Comparison of ENCODE assay signal across 1 cellular context in the genomic region with DNA sequence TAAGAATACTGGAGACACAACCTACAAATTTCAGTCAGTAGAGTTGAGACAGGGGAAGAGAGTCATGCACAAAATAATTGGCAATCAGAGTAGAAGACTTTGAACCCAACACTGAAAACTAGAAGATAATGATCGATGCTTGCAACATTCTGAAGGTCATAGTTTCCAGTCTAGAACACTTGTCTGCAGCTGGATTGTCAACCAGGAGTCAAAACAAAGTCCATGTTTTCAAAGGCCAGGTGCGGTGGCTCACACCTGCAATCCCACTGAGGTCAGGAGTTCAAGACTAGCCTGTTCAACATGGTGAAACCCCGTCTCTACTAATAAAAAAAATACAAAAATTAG.
A peak's percentile ranks its signal among the peaks of the same experiment; 100 is the strongest.
TF ChIP-seq lines count a peak whose summit lies in the region.

No MANE protein-coding gene starts in this region.

TF ChIP-seq in HepG2, 621 proteins besides CTCF, POLR2A, EP300 and RAD21 (continued from another document and continues in another):
- TF ChIP-seq, protein P1, sequence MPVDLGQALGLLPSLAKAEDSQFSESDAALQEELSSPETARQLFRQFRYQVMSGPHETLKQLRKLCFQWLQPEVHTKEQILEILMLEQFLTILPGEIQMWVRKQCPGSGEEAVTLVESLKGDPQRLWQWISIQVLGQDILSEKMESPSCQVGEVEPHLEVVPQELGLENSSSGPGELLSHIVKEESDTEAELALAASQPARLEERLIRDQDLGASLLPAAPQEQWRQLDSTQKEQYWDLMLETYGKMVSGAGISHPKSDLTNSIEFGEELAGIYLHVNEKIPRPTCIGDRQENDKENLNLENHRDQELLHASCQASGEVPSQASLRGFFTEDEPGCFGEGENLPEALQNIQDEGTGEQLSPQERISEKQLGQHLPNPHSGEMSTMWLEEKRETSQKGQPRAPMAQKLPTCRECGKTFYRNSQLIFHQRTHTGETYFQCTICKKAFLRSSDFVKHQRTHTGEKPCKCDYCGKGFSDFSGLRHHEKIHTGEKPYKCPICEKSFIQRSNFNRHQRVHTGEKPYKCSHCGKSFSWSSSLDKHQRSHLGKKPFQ (CRISPR knock-in tag; IDR thresholded peaks at IDR 0.05; ENCODE audit: insufficient replicate concordance): peak; percentile 99
- TF ChIP-seq CENPX (CRISPR knock-in tag; IDR thresholded peaks at IDR 0.05) (no peak), SMAD1 (CRISPR knock-in tag; IDR thresholded peaks at IDR 0.05; ENCODE audit: borderline replicate concordance, low read depth) (no peak), SPEN (CRISPR knock-in tag; IDR thresholded peaks at IDR 0.05; ENCODE audit: low read depth) (peak; percentile 33; the same call in 1 of the 2 replicates), ZNF788 (CRISPR knock-in tag; IDR thresholded peaks at IDR 0.05; ENCODE audit: borderline replicate concordance) (peak; percentile 62; the same call in 1 of the 2 replicates), SNAI1 (CRISPR knock-in tag; IDR thresholded peaks at IDR 0.05; ENCODE audit: borderline replicate concordance) (0 out of 2 replicates have a peak, but pooled peaks have one; percentile 40), REXO4 (CRISPR knock-in tag; IDR thresholded peaks at IDR 0.05; ENCODE audit: borderline replicate concordance) (no peak), SP4 (CRISPR knock-in tag; IDR thresholded peaks at IDR 0.05) (no peak), MED1 (CRISPR knock-in tag; IDR thresholded peaks at IDR 0.05) (peak; percentile 75), MAZ (IDR thresholded peaks at IDR 0.05; ENCODE audit: borderline replicate concordance, low read depth, low read length) (no peak), MAZ (CRISPR knock-in tag; IDR thresholded peaks at IDR 0.05; ENCODE audit: low read depth) (0 out of 2 replicates have a peak, but pooled peaks have one; percentile 25), ZNF550 (CRISPR knock-in tag; IDR thresholded peaks at IDR 0.05; ENCODE audit: borderline replicate concordance) (no peak), JDP2 (CRISPR knock-in tag; IDR thresholded peaks at IDR 0.05; ENCODE audit: borderline replicate concordance) (no peak), ZNF205 (CRISPR knock-in tag; IDR thresholded peaks at IDR 0.05) (0 out of 2 replicates have a peak, but pooled peaks have one; percentile 48), GFI1 (CRISPR knock-in tag; IDR thresholded peaks at IDR 0.05; ENCODE audit: borderline replicate concordance) (peak; percentile 96), PCBP2 (optimal IDR thresholded peaks at IDR 0.05; ENCODE audit: low read depth, low read length, poor library complexity, severe bottlenecking) (no peak), FOXK2 (IDR thresholded peaks at IDR 0.05) (peak; percentile 73; the same call in 1 of the 2 replicates), RXRA (CRISPR knock-in tag; IDR thresholded peaks at IDR 0.05) (peak; percentile 82; the same call in 1 of the 2 replicates), ISL2 (CRISPR knock-in tag; IDR thresholded peaks at IDR 0.05) (peak; percentile 65), ZNF292 (CRISPR knock-in tag; IDR thresholded peaks at IDR 0.05; ENCODE audit: borderline replicate concordance, low read depth) (peak; percentile 93), SAFB2 (CRISPR knock-in tag; IDR thresholded peaks at IDR 0.05; ENCODE audit: borderline replicate concordance, low read depth) (no peak), ZNF629 (CRISPR knock-in tag; conservative IDR thresholded peaks at IDR 0.05) (peak; percentile 63), ZNF335 (CRISPR knock-in tag; IDR thresholded peaks at IDR 0.05) (0 out of 2 replicates have a peak, but pooled peaks have one; percentile 25), KDM1A (CRISPR knock-in tag; IDR thresholded peaks at IDR 0.05) (peak; percentile 76; the same call in 1 of the 2 replicates), FOXP1 (IDR thresholded peaks at IDR 0.05) (no peak), FOXP1 (CRISPR knock-in tag; IDR thresholded peaks at IDR 0.05) (peak; percentile 82; the same call in 1 of the 2 replicates), HIVEP1 (CRISPR knock-in tag; IDR thresholded peaks at IDR 0.05) (no peak), ZMYM3 (CRISPR knock-in tag; IDR thresholded peaks at IDR 0.05) (peak; percentile 93), WIZ (CRISPR knock-in tag; IDR thresholded peaks at IDR 0.05) (peak; percentile 60; the same call in 1 of the 2 replicates), ZNF780A (CRISPR knock-in tag; IDR thresholded peaks at IDR 0.05) (no peak), MIER3 (CRISPR knock-in tag; IDR thresholded peaks at IDR 0.05; ENCODE audit: borderline replicate concordance) (0 out of 2 replicates have a peak, but pooled peaks have one; percentile 49), RBM22 (optimal IDR thresholded peaks at IDR 0.05; ENCODE audit: low read length) (no peak), ZNF772 (CRISPR knock-in tag; IDR thresholded peaks at IDR 0.05) (peak; percentile 52; the same call in 1 of the 2 replicates), ZNF761 (CRISPR knock-in tag; conservative IDR thresholded peaks at IDR 0.05) (no peak), ZNF30 (CRISPR knock-in tag; IDR thresholded peaks at IDR 0.05) (no peak), ZNF776 (CRISPR knock-in tag; IDR thresholded peaks at IDR 0.05) (no peak), ZNF766 (CRISPR knock-in tag; IDR thresholded peaks at IDR 0.05; ENCODE audit: borderline replicate concordance) (peak; percentile 49; the same call in 1 of the 2 replicates), KAT8 (CRISPR knock-in tag; IDR thresholded peaks at IDR 0.05) (peak; percentile 69)
- TF ChIP-seq, protein P2, sequence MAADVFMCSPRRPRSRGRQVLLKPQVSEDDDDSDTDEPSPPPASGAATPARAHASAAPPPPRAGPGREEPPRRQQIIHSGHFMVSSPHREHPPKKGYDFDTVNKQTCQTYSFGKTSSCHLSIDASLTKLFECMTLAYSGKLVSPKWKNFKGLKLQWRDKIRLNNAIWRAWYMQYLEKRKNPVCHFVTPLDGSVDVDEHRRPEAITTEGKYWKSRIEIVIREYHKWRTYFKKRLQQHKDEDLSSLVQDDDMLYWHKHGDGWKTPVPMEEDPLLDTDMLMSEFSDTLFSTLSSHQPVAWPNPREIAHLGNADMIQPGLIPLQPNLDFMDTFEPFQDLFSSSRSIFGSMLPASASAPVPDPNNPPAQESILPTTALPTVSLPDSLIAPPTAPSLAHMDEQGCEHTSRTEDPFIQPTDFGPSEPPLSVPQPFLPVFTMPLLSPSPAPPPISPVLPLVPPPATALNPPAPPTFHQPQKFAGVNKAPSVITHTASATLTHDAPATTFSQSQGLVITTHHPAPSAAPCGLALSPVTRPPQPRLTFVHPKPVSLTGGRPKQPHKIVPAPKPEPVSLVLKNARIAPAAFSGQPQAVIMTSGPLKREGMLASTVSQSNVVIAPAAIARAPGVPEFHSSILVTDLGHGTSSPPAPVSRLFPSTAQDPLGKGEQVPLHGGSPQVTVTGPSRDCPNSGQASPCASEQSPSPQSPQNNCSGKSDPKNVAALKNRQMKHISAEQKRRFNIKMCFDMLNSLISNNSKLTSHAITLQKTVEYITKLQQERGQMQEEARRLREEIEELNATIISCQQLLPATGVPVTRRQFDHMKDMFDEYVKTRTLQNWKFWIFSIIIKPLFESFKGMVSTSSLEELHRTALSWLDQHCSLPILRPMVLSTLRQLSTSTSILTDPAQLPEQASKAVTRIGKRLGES (CRISPR knock-in tag; IDR thresholded peaks at IDR 0.05; ENCODE audit: borderline replicate concordance): no peak
- TF ChIP-seq, protein P3, sequence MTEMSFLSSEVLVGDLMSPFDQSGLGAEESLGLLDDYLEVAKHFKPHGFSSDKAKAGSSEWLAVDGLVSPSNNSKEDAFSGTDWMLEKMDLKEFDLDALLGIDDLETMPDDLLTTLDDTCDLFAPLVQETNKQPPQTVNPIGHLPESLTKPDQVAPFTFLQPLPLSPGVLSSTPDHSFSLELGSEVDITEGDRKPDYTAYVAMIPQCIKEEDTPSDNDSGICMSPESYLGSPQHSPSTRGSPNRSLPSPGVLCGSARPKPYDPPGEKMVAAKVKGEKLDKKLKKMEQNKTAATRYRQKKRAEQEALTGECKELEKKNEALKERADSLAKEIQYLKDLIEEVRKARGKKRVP (CRISPR knock-in tag; IDR thresholded peaks at IDR 0.05): peak in 1 of 2 experiments; percentile 88; a peak in 2 of 4 replicates
- TF ChIP-seq, protein P4, sequence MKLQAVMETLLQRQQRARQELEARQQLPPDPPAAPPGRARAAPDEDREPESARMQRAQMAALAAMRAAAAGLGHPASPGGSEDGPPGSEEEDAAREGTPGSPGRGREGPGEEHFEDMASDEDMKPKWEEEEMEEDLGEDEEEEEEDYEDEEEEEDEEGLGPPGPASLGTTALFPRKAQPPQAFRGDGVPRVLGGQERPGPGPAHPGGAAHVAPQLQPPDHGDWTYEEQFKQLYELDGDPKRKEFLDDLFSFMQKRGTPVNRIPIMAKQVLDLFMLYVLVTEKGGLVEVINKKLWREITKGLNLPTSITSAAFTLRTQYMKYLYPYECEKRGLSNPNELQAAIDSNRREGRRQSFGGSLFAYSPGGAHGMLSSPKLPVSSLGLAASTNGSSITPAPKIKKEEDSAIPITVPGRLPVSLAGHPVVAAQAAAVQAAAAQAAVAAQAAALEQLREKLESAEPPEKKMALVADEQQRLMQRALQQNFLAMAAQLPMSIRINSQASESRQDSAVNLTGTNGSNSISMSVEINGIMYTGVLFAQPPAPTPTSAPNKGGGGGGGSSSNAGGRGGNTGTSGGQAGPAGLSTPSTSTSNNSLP (IDR thresholded peaks at IDR 0.05; ENCODE audit: low read depth, low read length): peak; percentile 63; the same call in 1 of the 2 replicates
- TF ChIP-seq, protein P5, sequence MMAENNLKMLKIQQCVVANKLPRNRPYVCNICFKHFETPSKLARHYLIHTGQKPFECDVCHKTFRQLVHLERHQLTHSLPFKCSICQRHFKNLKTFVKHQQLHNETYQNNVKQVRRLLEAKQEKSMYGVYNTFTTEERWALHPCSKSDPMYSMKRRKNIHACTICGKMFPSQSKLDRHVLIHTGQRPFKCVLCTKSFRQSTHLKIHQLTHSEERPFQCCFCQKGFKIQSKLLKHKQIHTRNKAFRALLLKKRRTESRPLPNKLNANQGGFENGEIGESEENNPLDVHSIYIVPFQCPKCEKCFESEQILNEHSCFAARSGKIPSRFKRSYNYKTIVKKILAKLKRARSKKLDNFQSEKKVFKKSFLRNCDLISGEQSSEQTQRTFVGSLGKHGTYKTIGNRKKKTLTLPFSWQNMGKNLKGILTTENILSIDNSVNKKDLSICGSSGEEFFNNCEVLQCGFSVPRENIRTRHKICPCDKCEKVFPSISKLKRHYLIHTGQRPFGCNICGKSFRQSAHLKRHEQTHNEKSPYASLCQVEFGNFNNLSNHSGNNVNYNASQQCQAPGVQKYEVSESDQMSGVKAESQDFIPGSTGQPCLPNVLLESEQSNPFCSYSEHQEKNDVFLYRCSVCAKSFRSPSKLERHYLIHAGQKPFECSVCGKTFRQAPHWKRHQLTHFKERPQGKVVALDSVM (CRISPR knock-in tag; IDR thresholded peaks at IDR 0.05): peak; percentile 58; the same call in 1 of the 2 replicates
- TF ChIP-seq, protein P6, sequence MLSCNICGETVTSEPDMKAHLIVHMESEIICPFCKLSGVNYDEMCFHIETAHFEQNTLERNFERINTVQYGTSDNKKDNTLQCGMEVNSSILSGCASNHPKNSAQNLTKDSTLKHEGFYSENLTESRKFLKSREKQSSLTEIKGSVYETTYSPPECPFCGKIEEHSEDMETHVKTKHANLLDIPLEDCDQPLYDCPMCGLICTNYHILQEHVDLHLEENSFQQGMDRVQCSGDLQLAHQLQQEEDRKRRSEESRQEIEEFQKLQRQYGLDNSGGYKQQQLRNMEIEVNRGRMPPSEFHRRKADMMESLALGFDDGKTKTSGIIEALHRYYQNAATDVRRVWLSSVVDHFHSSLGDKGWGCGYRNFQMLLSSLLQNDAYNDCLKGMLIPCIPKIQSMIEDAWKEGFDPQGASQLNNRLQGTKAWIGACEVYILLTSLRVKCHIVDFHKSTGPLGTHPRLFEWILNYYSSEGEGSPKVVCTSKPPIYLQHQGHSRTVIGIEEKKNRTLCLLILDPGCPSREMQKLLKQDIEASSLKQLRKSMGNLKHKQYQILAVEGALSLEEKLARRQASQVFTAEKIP (CRISPR knock-in tag; IDR thresholded peaks at IDR 0.05; ENCODE audit: borderline replicate concordance): no peak
- TF ChIP-seq, protein P7, sequence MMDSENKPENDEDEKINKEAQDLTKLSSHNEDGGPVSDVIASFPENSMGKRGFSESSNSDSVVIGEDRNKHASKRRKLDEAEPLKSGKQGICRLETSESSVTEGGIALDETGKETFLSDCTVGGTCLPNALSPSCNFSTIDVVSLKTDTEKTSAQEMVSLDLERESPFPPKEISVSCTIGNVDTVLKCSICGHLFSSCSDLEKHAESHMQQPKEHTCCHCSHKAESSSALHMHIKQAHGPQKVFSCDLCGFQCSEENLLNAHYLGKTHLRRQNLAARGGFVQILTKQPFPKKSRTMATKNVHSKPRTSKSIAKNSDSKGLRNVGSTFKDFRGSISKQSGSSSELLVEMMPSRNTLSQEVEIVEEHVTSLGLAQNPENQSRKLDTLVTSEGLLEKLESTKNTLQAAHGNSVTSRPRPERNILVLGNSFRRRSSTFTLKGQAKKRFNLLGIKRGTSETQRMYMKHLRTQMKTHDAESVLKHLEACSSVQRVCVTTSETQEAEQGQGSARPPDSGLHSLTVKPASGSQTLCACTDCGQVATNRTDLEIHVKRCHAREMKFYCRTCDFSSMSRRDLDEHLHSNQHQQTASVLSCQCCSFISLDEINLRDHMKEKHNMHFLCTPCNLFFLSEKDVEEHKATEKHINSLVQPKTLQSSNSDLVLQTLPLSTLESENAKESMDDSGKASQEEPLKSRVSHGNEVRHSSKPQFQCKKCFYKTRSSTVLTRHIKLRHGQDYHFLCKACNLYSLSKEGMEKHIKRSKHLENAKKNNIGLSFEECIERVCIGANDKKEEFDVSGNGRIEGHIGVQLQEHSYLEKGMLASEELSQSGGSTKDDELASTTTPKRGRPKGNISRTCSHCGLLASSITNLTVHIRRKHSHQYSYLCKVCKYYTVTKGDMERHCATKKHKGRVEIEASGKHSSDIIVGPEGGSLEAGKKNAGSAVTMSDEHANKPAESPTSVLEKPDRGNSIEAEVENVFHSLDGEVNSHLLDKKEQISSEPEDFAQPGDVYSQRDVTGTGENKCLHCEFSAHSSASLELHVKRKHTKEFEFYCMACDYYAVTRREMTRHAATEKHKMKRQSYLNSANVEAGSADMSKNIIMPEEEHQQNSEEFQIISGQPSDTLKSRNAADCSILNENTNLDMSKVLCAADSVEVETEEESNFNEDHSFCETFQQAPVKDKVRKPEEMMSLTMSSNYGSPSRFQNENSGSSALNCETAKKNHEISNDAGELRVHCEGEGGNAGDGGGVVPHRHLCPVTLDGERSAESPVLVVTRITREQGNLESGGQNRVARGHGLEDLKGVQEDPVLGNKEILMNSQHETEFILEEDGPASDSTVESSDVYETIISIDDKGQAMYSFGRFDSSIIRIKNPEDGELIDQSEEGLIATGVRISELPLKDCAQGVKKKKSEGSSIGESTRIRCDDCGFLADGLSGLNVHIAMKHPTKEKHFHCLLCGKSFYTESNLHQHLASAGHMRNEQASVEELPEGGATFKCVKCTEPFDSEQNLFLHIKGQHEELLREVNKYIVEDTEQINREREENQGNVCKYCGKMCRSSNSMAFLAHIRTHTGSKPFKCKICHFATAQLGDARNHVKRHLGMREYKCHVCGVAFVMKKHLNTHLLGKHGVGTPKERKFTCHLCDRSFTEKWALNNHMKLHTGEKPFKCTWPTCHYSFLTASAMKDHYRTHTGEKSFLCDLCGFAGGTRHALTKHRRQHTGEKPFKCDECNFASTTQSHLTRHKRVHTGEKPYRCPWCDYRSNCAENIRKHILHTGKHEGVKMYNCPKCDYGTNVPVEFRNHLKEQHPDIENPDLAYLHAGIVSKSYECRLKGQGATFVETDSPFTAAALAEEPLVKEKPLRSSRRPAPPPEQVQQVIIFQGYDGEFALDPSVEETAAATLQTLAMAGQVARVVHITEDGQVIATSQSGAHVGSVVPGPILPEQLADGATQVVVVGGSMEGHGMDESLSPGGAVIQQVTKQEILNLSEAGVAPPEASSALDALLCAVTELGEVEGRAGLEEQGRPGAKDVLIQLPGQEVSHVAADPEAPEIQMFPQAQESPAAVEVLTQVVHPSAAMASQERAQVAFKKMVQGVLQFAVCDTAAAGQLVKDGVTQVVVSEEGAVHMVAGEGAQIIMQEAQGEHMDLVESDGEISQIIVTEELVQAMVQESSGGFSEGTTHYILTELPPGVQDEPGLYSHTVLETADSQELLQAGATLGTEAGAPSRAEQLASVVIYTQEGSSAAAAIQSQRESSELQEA (CRISPR knock-in tag; IDR thresholded peaks at IDR 0.05; ENCODE audit: not compliant biosample characterization): no peak
